Comparison of ENCODE assay signal across 19 cellular contexts in the genomic region with DNA sequence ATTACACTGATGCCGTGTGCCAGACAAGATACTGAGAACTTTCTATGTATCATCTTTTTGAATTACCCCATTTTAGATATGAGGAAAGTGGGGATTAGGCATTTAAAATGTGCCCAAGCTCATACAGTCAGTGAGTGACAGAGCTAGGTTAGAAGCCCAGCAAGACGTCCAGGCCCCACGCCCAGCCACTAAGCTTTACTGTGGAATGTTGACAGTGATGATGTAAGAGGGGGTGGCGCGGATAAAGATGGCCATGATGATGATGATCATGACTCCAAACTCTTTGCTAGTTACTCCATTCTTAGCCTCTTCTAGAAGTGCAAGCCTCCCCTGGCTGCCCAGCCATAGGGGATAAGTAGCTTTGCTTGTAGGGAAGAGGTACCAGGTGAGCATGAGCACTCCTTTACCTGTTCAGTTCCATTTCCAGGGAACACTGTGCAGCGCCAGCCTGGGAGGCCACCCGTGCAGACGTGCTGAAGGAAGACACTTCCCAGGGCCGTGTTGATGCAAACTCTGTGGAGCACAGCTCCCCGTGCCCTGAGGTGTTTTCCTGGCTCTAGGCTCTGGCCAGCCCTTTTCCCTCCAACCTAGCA.
A peak's percentile ranks its signal among the peaks of the same experiment; 100 is the strongest.
DNase-seq lines count a peak whose midpoint lies in the region; ATAC-seq, FAIRE-seq and TF ChIP-seq lines count a peak whose summit lies in the region.
"Had no signal": no experiment of that assay in that cellular context is flagged by ENCODE, and none has a peak within 500 bp of the region (broad histone marks: within the 10 kb centered on the region; RNA-seq: fewer than 3 reads in every experiment).

No MANE protein-coding gene starts in this region.

- H3K4me2 ChIP-seq in H1 (ENCODE audit: insufficient read depth in 1 of 2, low read depth in 2 of 2, low read length in 2 of 2) = no peak overlapping the region
- no peak overlapping the region for H3K4me2 ChIP-seq in neuronal stem cell (ENCODE audit: insufficient read depth, low read length, poor library complexity, severe bottlenecking)
- no peak overlapping the region for H3K4me2 ChIP-seq in PC-9
- H3K4me2 ChIP-seq: BLaER1 treated with 17β-estradiol and CSF1 and Interleukin-3, amounts not matched to agents 10 nM and 100 nM had no signal

- H4K5ac ChIP-seq in H1 (ENCODE audit: insufficient read length, low read depth, low read length) = no peak overlapping the region

- no peaks in the 10 kb centered on the region for H3K9me2 ChIP-seq in PC-9 (ENCODE audit: insufficient read depth)

- no peak for TF ChIP-seq RAD21 in H1 (IDR thresholded peaks at IDR 0.05 in 1 of 2, conservative IDR thresholded peaks at IDR 0.05 in 1 of 2; ENCODE audit: low read depth in 2 of 2, low read length in 2 of 2)

- H2AK5ac ChIP-seq in H1 (ENCODE audit: low read depth, low read length) = no peak overlapping the region
- peak overlapping the region; percentile 10 for H2AK5ac ChIP-seq in neuronal stem cell (ENCODE audit: low read depth, low read length)

- no peak for TF ChIP-seq EP300 in H1 (IDR thresholded peaks at IDR 0.05; ENCODE audit: borderline replicate concordance in 1 of 2, low read depth in 2 of 2, low read length in 2 of 2)

- H3F3A ChIP-seq in PC-9 (ENCODE audit: insufficient read depth, low read depth) = no peaks in the 10 kb centered on the region

- H3K9ac ChIP-seq in H1 (replicated peaks in 1 of 4; ENCODE audit: extremely low read depth in 1 of 4, low read depth in 3 of 4, low read length in 3 of 4) (no peak overlapping the region; a peak in 1 of 7 replicates), neuronal stem cell (ENCODE audit: low read depth, low read length, poor library complexity) (no peak overlapping the region)
- H3K9ac ChIP-seq: BLaER1 treated with 17β-estradiol and CSF1 and Interleukin-3, amounts not matched to agents 10 nM and 100 nM; GM23248 had no signal

- no peak for DNase-seq in left ventricle myocardium inferior
- DNase-seq in heart left ventricle = no peak
- DNase-seq in H1 (ENCODE audit: low read depth in 1 of 2, low spot score in 2 of 2) = no peak
- DNase-seq in neuronal stem cell (ENCODE audit: low spot score) = no peak
- DNase-seq in PC-9 = no peak
- no peak for DNase-seq in A673 (ENCODE audit: low spot score)
- no peak for DNase-seq in A172 (ENCODE audit: low spot score)
- DNase-seq: 8988T; CD8-positive, alpha-beta memory T cell; GDM1; GM23248; HFFc6; MG63; NCI-H2081 treated with DMSO at 0.1 percent for 48 hours; SIG-M5 had no signal

- no peaks in the 10 kb centered on the region for H3K79me2 ChIP-seq in H1 (ENCODE audit: control insufficient read depth in 1 of 2, insufficient read depth in 2 of 2, low read length in 2 of 2)
- no peaks in the 10 kb centered on the region for H3K79me2 ChIP-seq in PC-9 (ENCODE audit: low read depth)

- POLR2A ChIA-PET in H1 (lab: Charles Lee; ENCODE audit: partially characterized antibody) = interaction anchor here (1.0 to 1.1 kb wide), 2 partner anchors 17 to 19 kb away, joined by 3 to 4 read pairs; no protein-coding TSS in a partner anchor
- POLR2A ChIA-PET in PC-9 (lab: Charles Lee; ENCODE audit: unreplicated experiment) = no interaction called here
- POLR2A ChIA-PET in A673 (lab: Charles Lee; ENCODE audit: low non-redundant PET) = no interaction called here

- no peak overlapping the region for H2AFZ ChIP-seq in H1 (ENCODE audit: low read length)
- H2AFZ ChIP-seq in neuronal stem cell (ENCODE audit: low read length) = no peak overlapping the region
- no peak overlapping the region for H2AFZ ChIP-seq in PC-9
- H2AFZ ChIP-seq: GM23248 had no signal

- no peaks in the 10 kb centered on the region; the same call in 1 of the 2 replicates for H3K23me2 ChIP-seq in H1 (ENCODE audit: low read depth, low read length)

- no peak overlapping the region for H2BK5ac ChIP-seq in H1 (ENCODE audit: low read depth, low read length)
- no peak overlapping the region for H2BK5ac ChIP-seq in neuronal stem cell (ENCODE audit: low read length)

- 0 out of 2 replicates have a peak overlapping the region, but pooled peaks have one; percentile 16 for H2BK20ac ChIP-seq in H1 (ENCODE audit: low read length)

- H2BK120ac ChIP-seq in H1 (replicated peaks; ENCODE audit: low read depth, low read length) (no peak overlapping the region), neuronal stem cell (ENCODE audit: low read depth, low read length) (no peak overlapping the region)

- no peak overlapping the region for H3K56ac ChIP-seq in H1 (replicated peaks; ENCODE audit: insufficient read length, low read depth, low read length)

- CTCF ChIA-PET in H1 (lab: Charles Lee; ENCODE audit: partially characterized antibody) = interaction anchor here (0.6 to 4.3 kb wide), 11 partner anchors 8 to 506 kb away, joined by 3 to 28 read pairs (median 5); no protein-coding TSS in a partner anchor
- CTCF ChIA-PET in PC-9 (lab: Charles Lee) = no interaction called here
- CTCF ChIA-PET in A673 (lab: Charles Lee) = no interaction called here

- TF ChIP-seq POLR2A in heart left ventricle (IDR thresholded peaks at IDR 0.05) (no peak), H1 (IDR thresholded peaks at IDR 0.05; ENCODE audit: control extremely low read depth in 1 of 2, low read depth in 2 of 2, low read length in 2 of 2) (no peak)

- H3K23ac ChIP-seq in H1 (ENCODE audit: insufficient read length) (no peak overlapping the region), neuronal stem cell (ENCODE audit: low read depth, low read length, poor library complexity) (no peak overlapping the region)

- no peak for FAIRE-seq in H1 (lab: Jason Lieb, UNC)
- FAIRE-seq: GM12891, GM18507 had no signal

- TF ChIP-seq CTCF in left ventricle myocardium inferior (IDR thresholded peaks at IDR 0.05; ENCODE audit: borderline replicate concordance) = no peak
- no peak for TF ChIP-seq CTCF in heart left ventricle (IDR thresholded peaks at IDR 0.05)
- TF ChIP-seq CTCF in H1 (IDR thresholded peaks at IDR 0.05; ENCODE audit: control extremely low read depth in 1 of 3, insufficient read depth in 1 of 3, low read depth in 1 of 3, low read length in 3 of 3) = no peak
- no peak for TF ChIP-seq CTCF in PC-9 (conservative IDR thresholded peaks at IDR 0.05)
- TF ChIP-seq CTCF in A673 (conservative IDR thresholded peaks at IDR 0.05; ENCODE audit: low read depth, low read length) = no peak

- H3K4me3 ChIP-seq in left ventricle myocardium inferior (no peak overlapping the region), heart left ventricle (no peak overlapping the region), H1 (ENCODE audit: extremely low read depth in 1 of 4, insufficient read depth in 2 of 4, low read depth in 3 of 4, low read length in 4 of 4) (no peak overlapping the region), neuronal stem cell (ENCODE audit: low read length in 2 of 2) (no peak overlapping the region), PC-9 (no peak overlapping the region), A673 (ENCODE audit: low read depth, low read length, poor library complexity, severe bottlenecking) (no peak overlapping the region)
- H3K4me3 ChIP-seq: BLaER1 treated with 17β-estradiol and CSF1 and Interleukin-3, amounts not matched to agents 10 nM and 100 nM; GM23248; MG63 had no signal

- no peak overlapping the region for H2BK12ac ChIP-seq in H1 (ENCODE audit: low read depth, low read length)
- no peak overlapping the region for H2BK12ac ChIP-seq in neuronal stem cell (ENCODE audit: low read length)

- ATAC-seq in heart left ventricle (no peak), HG02884 (IDR thresholded peaks at IDR 0.05; ENCODE audit: unreplicated experiment) (no peak)

- no peaks in the 10 kb centered on the region for H4K20me1 ChIP-seq in H1 (replicated peaks in 1 of 2; ENCODE audit: control insufficient read depth in 1 of 2, insufficient read depth in 2 of 2, low read length in 2 of 2)
- no peaks in the 10 kb centered on the region for H4K20me1 ChIP-seq in PC-9 (ENCODE audit: insufficient read depth)
- H4K20me1 ChIP-seq: BLaER1 treated with 17β-estradiol and CSF1 and Interleukin-3, amounts not matched to agents 10 nM and 100 nM had no signal

- intact Hi-C loops in left ventricle myocardium inferior (cut with micrococcal nuclease) (no loop called here), heart left ventricle (cut with DNase I) (loop anchor here in 1 of 10 donors (10.0 kb wide), 1 partner anchor 51 kb away; no protein-coding TSS in a partner anchor), PC-9 (cut with micrococcal nuclease; ENCODE audit: unreplicated experiment) (no loop called here), A673 (cut with micrococcal nuclease; ENCODE audit: unreplicated experiment) (no loop called here)

- H3K4me1 ChIP-seq in left ventricle myocardium inferior (peaks cover 14% of the 10 kb centered on the region), heart left ventricle (peaks cover 0 to 23% (median 2%) of the 10 kb centered on the region in 12 donors), H1 (replicated peaks in 1 of 4; ENCODE audit: control insufficient read depth in 3 of 4, insufficient read depth in 4 of 4, low read length in 3 of 4) (no peaks in the 10 kb centered on the region; a peak in 1 of 7 replicates), neuronal stem cell (ENCODE audit: control insufficient read depth in 2 of 2, insufficient read depth in 1 of 2, low read depth in 1 of 2, low read length in 2 of 2) (no peaks in the 10 kb centered on the region), PC-9 (replicated peaks; ENCODE audit: insufficient read depth) (no peaks in the 10 kb centered on the region), A673 (ENCODE audit: insufficient read depth, low read length, poor library complexity, severe bottlenecking) (no peaks in the 10 kb centered on the region)

- H3K14ac ChIP-seq in H1 (ENCODE audit: insufficient read length) = no peak overlapping the region
- H3K14ac ChIP-seq in neuronal stem cell (ENCODE audit: low read length) = no peak overlapping the region

- H4K8ac ChIP-seq in H1 (ENCODE audit: extremely low read depth, insufficient read depth, low read length) (no peak overlapping the region), neuronal stem cell (ENCODE audit: low read depth, low read length) (peak overlapping the region; percentile 17)

- H3K18ac ChIP-seq in H1 (ENCODE audit: extremely low read depth, low read length) = no peak overlapping the region
- H3K18ac ChIP-seq in neuronal stem cell (ENCODE audit: low read length) = no peak overlapping the region

- H3K36me3 ChIP-seq in left ventricle myocardium inferior = no peaks in the 10 kb centered on the region
- H3K36me3 ChIP-seq in heart left ventricle = no peaks in the 10 kb centered on the region
- no peaks in the 10 kb centered on the region for H3K36me3 ChIP-seq in H1 (ENCODE audit: control insufficient read depth in 2 of 4, insufficient read depth in 4 of 4, low read length in 3 of 4)
- H3K36me3 ChIP-seq in neuronal stem cell (replicated peaks in 1 of 2; ENCODE audit: control insufficient read depth in 2 of 2, insufficient read depth in 2 of 2, low read length in 2 of 2) = no peaks in the 10 kb centered on the region
- H3K36me3 ChIP-seq in PC-9 (ENCODE audit: low read depth) = no peaks in the 10 kb centered on the region
- H3K36me3 ChIP-seq in A673 (ENCODE audit: insufficient read depth, low read length, poor library complexity, severe bottlenecking) = no peaks in the 10 kb centered on the region
- H3K36me3 ChIP-seq: BLaER1 treated with 17β-estradiol and CSF1 and Interleukin-3, amounts not matched to agents 10 nM and 100 nM; MG63 had no signal

- H3K27ac ChIP-seq in left ventricle myocardium inferior (replicated peaks) (peak overlapping the region; percentile 77), heart left ventricle (peak overlapping the region in 4 of 12 donors; percentile 13 to 63 (median 42)), H1 (ENCODE audit: low read depth, low read length) (no peak overlapping the region), neuronal stem cell (replicated peaks; ENCODE audit: low read length) (no peak overlapping the region), PC-9 (no peak overlapping the region), A673 (ENCODE audit: low read depth, low read length, poor library complexity, severe bottlenecking) (no peak overlapping the region)
- H3K27ac ChIP-seq: BLaER1 treated with 17β-estradiol and CSF1 and Interleukin-3, amounts not matched to agents 10 nM and 100 nM; GM23248 had no signal

- 0 out of 2 replicates have a peak overlapping the region, but pooled peaks have one; percentile 23 for H2BK15ac ChIP-seq in H1 (ENCODE audit: low read length)
- no peak overlapping the region for H2BK15ac ChIP-seq in neuronal stem cell (ENCODE audit: low read length)

- WGBS in heart left ventricle, 4 donors = 87 to 92% (median 87%) methylated on average over 10 of the region's 10 CpGs
- WGBS in H1 (ENCODE audit: extremely low coverage in 1 of 2, insufficient coverage in 1 of 2, insufficient read length in 1 of 2, insufficient replicate concordance in 2 of 2, low coverage in 1 of 2, low lambda C conversion rate in 2 of 2, missing lambda C conversion rate in 1 of 2), 2 experiments = 85% methylated on average over 10 of the region's 10 CpGs; no CpG with 5 or more reads in 1 of the 2 experiments
- WGBS in neuronal stem cell (ENCODE audit: extremely low coverage in 2 of 2, insufficient read length in 2 of 2, insufficient replicate concordance in 1 of 2), 2 donors = no CpG with 5 or more reads among the region's 10 CpGs

- no peaks in the 10 kb centered on the region for H3K79me1 ChIP-seq in H1 (ENCODE audit: low read depth, low read length)
- no peaks in the 10 kb centered on the region for H3K79me1 ChIP-seq in neuronal stem cell (ENCODE audit: low read depth, low read length)

- H4K91ac ChIP-seq in H1 (replicated peaks; ENCODE audit: insufficient read length, low read length) (no peak overlapping the region), neuronal stem cell (ENCODE audit: low read depth, low read length, poor library complexity) (no peak overlapping the region)

- BruUV-seq in PC-9 (replicated peaks; lab: Mats Ljungman, UMichigan) (no TSS peak), A673 (replicated peaks; lab: Mats Ljungman, UMichigan) (no TSS peak)

- no peaks in the 10 kb centered on the region for H3K9me3 ChIP-seq in left ventricle myocardium inferior (replicated peaks)
- H3K9me3 ChIP-seq in heart left ventricle = no peaks in the 10 kb centered on the region
- no peaks in the 10 kb centered on the region for H3K9me3 ChIP-seq in H1 (ENCODE audit: insufficient read depth in 2 of 2, low read depth in 1 of 2, low read length in 1 of 2)
- no peaks in the 10 kb centered on the region for H3K9me3 ChIP-seq in neuronal stem cell (replicated peaks in 1 of 2; ENCODE audit: control insufficient read depth in 2 of 2, insufficient read depth in 1 of 2, low read depth in 1 of 2, low read length in 2 of 2)
- no peaks in the 10 kb centered on the region for H3K9me3 ChIP-seq in PC-9 (ENCODE audit: insufficient read depth, low read depth)
- H3K9me3 ChIP-seq in A673 (ENCODE audit: low read depth, low read length, poor library complexity, severe bottlenecking) = no peaks in the 10 kb centered on the region
- H3K9me3 ChIP-seq: BLaER1 treated with 17β-estradiol and CSF1 and Interleukin-3, amounts not matched to agents 10 nM and 100 nM; MG63 had no signal

- H3K27me3 ChIP-seq in left ventricle myocardium inferior (ENCODE audit: low read depth) = no peaks in the 10 kb centered on the region
- no peaks in the 10 kb centered on the region for H3K27me3 ChIP-seq in heart left ventricle
- H3K27me3 ChIP-seq in H1 (replicated peaks in 1 of 4; ENCODE audit: control insufficient read depth in 3 of 4, extremely low read depth in 1 of 4, insufficient read depth in 3 of 4, low read length in 3 of 4) = no peaks in the 10 kb centered on the region
- no peaks in the 10 kb centered on the region for H3K27me3 ChIP-seq in neuronal stem cell (ENCODE audit: control insufficient read depth in 3 of 3, insufficient read depth in 3 of 3, low read depth in 1 of 3, low read length in 3 of 3)
- H3K27me3 ChIP-seq in PC-9 (ENCODE audit: insufficient read depth, low read depth) = no peaks in the 10 kb centered on the region
- no peaks in the 10 kb centered on the region for H3K27me3 ChIP-seq in A673 (replicated peaks; ENCODE audit: insufficient read depth, low read depth, low read length, poor library complexity)
- H3K27me3 ChIP-seq: BLaER1 treated with 17β-estradiol and CSF1 and Interleukin-3, amounts not matched to agents 10 nM and 100 nM; MG63 had no signal

- no peak overlapping the region for H3K4ac ChIP-seq in H1 (replicated peaks; ENCODE audit: insufficient read length, low read depth, low read length)
- no peak overlapping the region for H3K4ac ChIP-seq in neuronal stem cell (ENCODE audit: low read length)
